In genomic region chr1:244970236-244970652, GRCh38 we compare ENCODE assay signal across 1 cellular context.
TF ChIP-seq lines count a peak whose summit lies in the region.

No MANE protein-coding gene starts in this region.

TF ChIP-seq in K562, 482 proteins besides CTCF, POLR2A, EP300 and RAD21 (continued from another document and continues in another):
- TF ChIP-seq ATF6 (CRISPR knock-in tag; IDR thresholded peaks at IDR 0.05) = peak; percentile 44; the same call in 1 of the 2 replicates
- 0 out of 4 replicates have a peak, but pooled peaks have one; percentile 22 to 61 for TF ChIP-seq UBTF (IDR thresholded peaks at IDR 0.05; ENCODE audit: borderline replicate concordance in 1 of 2, low read depth in 2 of 2, low read length in 2 of 2)
- no peak for TF ChIP-seq RBM17 (IDR thresholded peaks at IDR 0.05; ENCODE audit: borderline replicate concordance, low read depth, low read length)
- TF ChIP-seq TAF1 (IDR thresholded peaks at IDR 0.05; ENCODE audit: control insufficient read depth, extremely low read depth, insufficient read depth, low read length, severe bottlenecking) = peak; percentile 53
- no peak for TF ChIP-seq ZNF232 (CRISPR knock-in tag; IDR thresholded peaks at IDR 0.05)
- TF ChIP-seq ILF3 (IDR thresholded peaks at IDR 0.05; ENCODE audit: borderline replicate concordance) = peak; percentile 67; the same call in 1 of the 2 replicates
- no peak for TF ChIP-seq PHTF2 (CRISPR knock-in tag; IDR thresholded peaks at IDR 0.05)
- peak; percentile 54; the same call in 1 of the 2 replicates for TF ChIP-seq SIN3B (IDR thresholded peaks at IDR 0.05; ENCODE audit: low read depth)
- TF ChIP-seq RB1 (IDR thresholded peaks at IDR 0.05; ENCODE audit: low read depth) = peak; percentile 60
- TF ChIP-seq ZNF41 (CRISPR knock-in tag; conservative IDR thresholded peaks at IDR 0.05) = no peak
- no peak for TF ChIP-seq TRIM25 (IDR thresholded peaks at IDR 0.05; ENCODE audit: borderline replicate concordance)
- TF ChIP-seq GATAD2B (IDR thresholded peaks at IDR 0.05; ENCODE audit: borderline replicate concordance) = peak; percentile 52; the same call in 1 of the 2 replicates
- no peak for TF ChIP-seq ZNF57 (CRISPR knock-in tag; IDR thresholded peaks at IDR 0.05)
- 0 out of 2 replicates have a peak, but pooled peaks have one; percentile 34 for TF ChIP-seq ARID3B (CRISPR knock-in tag; IDR thresholded peaks at IDR 0.05; ENCODE audit: borderline replicate concordance)
- no peak for TF ChIP-seq KAT7 (CRISPR knock-in tag; IDR thresholded peaks at IDR 0.05; ENCODE audit: borderline replicate concordance)
- no peak for TF ChIP-seq ZKSCAN1 (IDR thresholded peaks at IDR 0.05; ENCODE audit: low read depth, low read length)
- TF ChIP-seq BDP1 (IDR thresholded peaks at IDR 0.05; ENCODE audit: insufficient read depth, insufficient read length) = no peak
- TF ChIP-seq ATF2 (CRISPR knock-in tag; IDR thresholded peaks at IDR 0.05) = no peak
- no peak for TF ChIP-seq EZH2 (IDR thresholded peaks at IDR 0.05; ENCODE audit: borderline replicate concordance, low read depth, low read length)
- TF ChIP-seq RBFOX2 (IDR thresholded peaks at IDR 0.05; ENCODE audit: low read depth, low read length) = peak; percentile 72
- no peak for TF ChIP-seq FOXP4 (CRISPR knock-in tag; IDR thresholded peaks at IDR 0.05; ENCODE audit: borderline replicate concordance)
- no peak for TF ChIP-seq SOX6 (IDR thresholded peaks at IDR 0.05)
- peak; percentile 21 for TF ChIP-seq PCBP1 (IDR thresholded peaks at IDR 0.05; ENCODE audit: low read depth, low read length, poor library complexity, severe bottlenecking)
- TF ChIP-seq RFX1 (IDR thresholded peaks at IDR 0.05) = peak; percentile 85
- no peak for TF ChIP-seq DPF2 (IDR thresholded peaks at IDR 0.05)
- no peak for TF ChIP-seq SMAD4 (CRISPR knock-in tag; conservative IDR thresholded peaks at IDR 0.05)
- no peak for TF ChIP-seq CHD7 (IDR thresholded peaks at IDR 0.05; ENCODE audit: low read depth, low read length)
- peak; percentile 25; the same call in 1 of the 2 replicates for TF ChIP-seq GTF2F1 (IDR thresholded peaks at IDR 0.05; ENCODE audit: low read depth, low read length)
- TF ChIP-seq PHF8 (IDR thresholded peaks at IDR 0.05; ENCODE audit: borderline replicate concordance, low read length) = peak; percentile 43; the same call in 1 of the 2 replicates
- 0 out of 2 replicates have a peak, but pooled peaks have one; percentile 5 for TF ChIP-seq OTX1 (CRISPR knock-in tag; IDR thresholded peaks at IDR 0.05)
- TF ChIP-seq ZNF133 (CRISPR knock-in tag; IDR thresholded peaks at IDR 0.05) = no peak
- peak; percentile 25 for TF ChIP-seq PML (IDR thresholded peaks at IDR 0.05; ENCODE audit: low read length)
